In the genomic region with DNA sequence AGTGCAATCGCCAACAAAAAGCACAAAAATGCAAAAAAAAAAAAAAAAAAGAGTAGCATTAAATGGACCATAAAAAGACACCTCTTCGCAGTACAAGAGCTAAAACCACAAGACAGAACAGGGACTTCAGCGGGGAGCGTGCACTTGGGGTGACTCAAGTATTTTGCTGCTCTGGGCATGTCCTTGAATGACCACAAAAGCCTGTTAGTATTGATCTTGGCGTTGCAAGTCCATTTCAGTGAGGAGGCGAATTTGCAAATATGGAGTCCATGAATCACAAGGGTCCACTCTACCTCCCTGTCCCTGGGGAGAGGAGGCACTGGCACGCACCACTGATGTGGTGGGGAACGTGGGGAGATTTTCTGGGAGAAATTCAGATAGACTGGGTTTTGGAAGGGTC, we compare ENCODE assay signal across 1 cellular context.
TF ChIP-seq lines count a peak whose summit lies in the region.

No MANE protein-coding gene starts in this region.

TF ChIP-seq in HepG2, 621 proteins besides CTCF, POLR2A, EP300 and RAD21 (continued from another document and continues in another):
- TF ChIP-seq, protein P1, sequence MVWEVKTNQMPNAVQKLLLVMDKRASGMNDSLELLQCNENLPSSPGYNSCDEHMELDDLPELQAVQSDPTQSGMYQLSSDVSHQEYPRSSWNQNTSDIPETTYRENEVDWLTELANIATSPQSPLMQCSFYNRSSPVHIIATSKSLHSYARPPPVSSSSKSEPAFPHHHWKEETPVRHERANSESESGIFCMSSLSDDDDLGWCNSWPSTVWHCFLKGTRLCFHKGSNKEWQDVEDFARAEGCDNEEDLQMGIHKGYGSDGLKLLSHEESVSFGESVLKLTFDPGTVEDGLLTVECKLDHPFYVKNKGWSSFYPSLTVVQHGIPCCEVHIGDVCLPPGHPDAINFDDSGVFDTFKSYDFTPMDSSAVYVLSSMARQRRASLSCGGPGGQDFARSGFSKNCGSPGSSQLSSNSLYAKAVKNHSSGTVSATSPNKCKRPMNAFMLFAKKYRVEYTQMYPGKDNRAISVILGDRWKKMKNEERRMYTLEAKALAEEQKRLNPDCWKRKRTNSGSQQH (CRISPR knock-in tag; IDR thresholded peaks at IDR 0.05; ENCODE audit: low read depth), result no peak; the same call in 1 of the 2 replicates
- TF ChIP-seq, protein P2, sequence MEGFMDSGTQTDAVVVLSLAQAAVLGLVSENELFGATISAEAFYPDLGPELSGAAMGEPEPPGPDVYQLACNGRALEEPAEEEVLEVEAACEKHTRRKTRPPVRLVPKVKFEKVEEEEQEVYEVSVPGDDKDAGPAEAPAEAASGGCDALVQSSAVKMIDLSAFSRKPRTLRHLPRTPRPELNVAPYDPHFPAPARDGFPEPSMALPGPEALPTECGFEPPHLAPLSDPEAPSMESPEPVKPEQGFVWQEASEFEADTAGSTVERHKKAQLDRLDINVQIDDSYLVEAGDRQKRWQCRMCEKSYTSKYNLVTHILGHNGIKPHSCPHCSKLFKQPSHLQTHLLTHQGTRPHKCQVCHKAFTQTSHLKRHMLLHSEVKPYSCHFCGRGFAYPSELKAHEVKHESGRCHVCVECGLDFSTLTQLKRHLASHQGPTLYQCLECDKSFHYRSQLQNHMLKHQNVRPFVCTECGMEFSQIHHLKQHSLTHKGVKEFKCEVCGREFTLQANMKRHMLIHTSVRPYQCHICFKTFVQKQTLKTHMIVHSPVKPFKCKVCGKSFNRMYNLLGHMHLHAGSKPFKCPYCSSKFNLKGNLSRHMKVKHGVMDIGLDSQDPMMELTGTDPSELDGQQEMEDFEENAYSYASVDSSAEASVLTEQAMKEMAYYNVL (CRISPR knock-in tag; IDR thresholded peaks at IDR 0.05; ENCODE audit: borderline replicate concordance), result peak; percentile 57; the same call in 1 of the 2 replicates
- TF ChIP-seq ZNF335 (CRISPR knock-in tag; IDR thresholded peaks at IDR 0.05), result 0 out of 2 replicates have a peak, but pooled peaks have one; percentile 4
- peak; percentile 66; the same call in 1 of the 2 replicates for TF ChIP-seq ZNF512 (CRISPR knock-in tag; IDR thresholded peaks at IDR 0.05)
- no peak for TF ChIP-seq ZNF546 (CRISPR knock-in tag; conservative IDR thresholded peaks at IDR 0.05)
- TF ChIP-seq YY1 (IDR thresholded peaks at IDR 0.05; ENCODE audit: insufficient read depth, insufficient replicate concordance, low read depth, low read length), result peak; percentile 56
- TF ChIP-seq ZNF740 (CRISPR knock-in tag; IDR thresholded peaks at IDR 0.05), result no peak
- TF ChIP-seq FOSL2 (CRISPR knock-in tag; IDR thresholded peaks at IDR 0.05), result peak; percentile 87
- peak; percentile 78; the same call in 1 of the 2 replicates for TF ChIP-seq RXRA (CRISPR knock-in tag; IDR thresholded peaks at IDR 0.05)
- peak; percentile 11; the same call in 1 of the 2 replicates for TF ChIP-seq ZNF362 (CRISPR knock-in tag; IDR thresholded peaks at IDR 0.05; ENCODE audit: borderline replicate concordance)
- TF ChIP-seq NR2C2 (CRISPR knock-in tag; IDR thresholded peaks at IDR 0.05; ENCODE audit: borderline replicate concordance), result no peak
- TF ChIP-seq CBFB (CRISPR knock-in tag; IDR thresholded peaks at IDR 0.05), result 0 out of 2 replicates have a peak, but pooled peaks have one; percentile 27
- TF ChIP-seq BRD4 (CRISPR knock-in tag; IDR thresholded peaks at IDR 0.05), result 0 out of 2 replicates have a peak, but pooled peaks have one; percentile 47
- no peak for TF ChIP-seq ZGPAT (CRISPR knock-in tag; IDR thresholded peaks at IDR 0.05)
- no peak; the same call in 1 of the 2 replicates for TF ChIP-seq DPF2 (CRISPR knock-in tag; IDR thresholded peaks at IDR 0.05; ENCODE audit: borderline replicate concordance, low read depth)
- TF ChIP-seq ZNF639 (CRISPR knock-in tag; conservative IDR thresholded peaks at IDR 0.05), result no peak
- no peak for TF ChIP-seq NR2F6 (IDR thresholded peaks at IDR 0.05)
- peak; percentile 34; the same call in 1 of the 2 replicates for TF ChIP-seq NR2F6 (CRISPR knock-in tag; IDR thresholded peaks at IDR 0.05)
- peak; percentile 61 for TF ChIP-seq HDAC1 (CRISPR knock-in tag; IDR thresholded peaks at IDR 0.05)
- TF ChIP-seq ZNF75D (CRISPR knock-in tag; IDR thresholded peaks at IDR 0.05; ENCODE audit: borderline replicate concordance), result no peak
- TF ChIP-seq ZNF382 (CRISPR knock-in tag; IDR thresholded peaks at IDR 0.05; ENCODE audit: borderline replicate concordance), result no peak
- TF ChIP-seq, protein P3, sequence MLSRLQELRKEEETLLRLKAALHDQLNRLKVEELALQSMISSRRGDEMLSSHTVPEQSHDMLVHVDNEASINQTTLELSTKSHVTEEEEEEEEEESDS (CRISPR knock-in tag; IDR thresholded peaks at IDR 0.05; ENCODE audit: borderline replicate concordance), result no peak
- TF ChIP-seq MLX (CRISPR knock-in tag; IDR thresholded peaks at IDR 0.05), result peak; percentile 29; the same call in 1 of the 2 replicates
- TF ChIP-seq KDM5A (IDR thresholded peaks at IDR 0.05; ENCODE audit: borderline replicate concordance, low read length), result no peak
- TF ChIP-seq, protein P4, sequence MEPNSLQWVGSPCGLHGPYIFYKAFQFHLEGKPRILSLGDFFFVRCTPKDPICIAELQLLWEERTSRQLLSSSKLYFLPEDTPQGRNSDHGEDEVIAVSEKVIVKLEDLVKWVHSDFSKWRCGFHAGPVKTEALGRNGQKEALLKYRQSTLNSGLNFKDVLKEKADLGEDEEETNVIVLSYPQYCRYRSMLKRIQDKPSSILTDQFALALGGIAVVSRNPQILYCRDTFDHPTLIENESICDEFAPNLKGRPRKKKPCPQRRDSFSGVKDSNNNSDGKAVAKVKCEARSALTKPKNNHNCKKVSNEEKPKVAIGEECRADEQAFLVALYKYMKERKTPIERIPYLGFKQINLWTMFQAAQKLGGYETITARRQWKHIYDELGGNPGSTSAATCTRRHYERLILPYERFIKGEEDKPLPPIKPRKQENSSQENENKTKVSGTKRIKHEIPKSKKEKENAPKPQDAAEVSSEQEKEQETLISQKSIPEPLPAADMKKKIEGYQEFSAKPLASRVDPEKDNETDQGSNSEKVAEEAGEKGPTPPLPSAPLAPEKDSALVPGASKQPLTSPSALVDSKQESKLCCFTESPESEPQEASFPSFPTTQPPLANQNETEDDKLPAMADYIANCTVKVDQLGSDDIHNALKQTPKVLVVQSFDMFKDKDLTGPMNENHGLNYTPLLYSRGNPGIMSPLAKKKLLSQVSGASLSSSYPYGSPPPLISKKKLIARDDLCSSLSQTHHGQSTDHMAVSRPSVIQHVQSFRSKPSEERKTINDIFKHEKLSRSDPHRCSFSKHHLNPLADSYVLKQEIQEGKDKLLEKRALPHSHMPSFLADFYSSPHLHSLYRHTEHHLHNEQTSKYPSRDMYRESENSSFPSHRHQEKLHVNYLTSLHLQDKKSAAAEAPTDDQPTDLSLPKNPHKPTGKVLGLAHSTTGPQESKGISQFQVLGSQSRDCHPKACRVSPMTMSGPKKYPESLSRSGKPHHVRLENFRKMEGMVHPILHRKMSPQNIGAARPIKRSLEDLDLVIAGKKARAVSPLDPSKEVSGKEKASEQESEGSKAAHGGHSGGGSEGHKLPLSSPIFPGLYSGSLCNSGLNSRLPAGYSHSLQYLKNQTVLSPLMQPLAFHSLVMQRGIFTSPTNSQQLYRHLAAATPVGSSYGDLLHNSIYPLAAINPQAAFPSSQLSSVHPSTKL (CRISPR knock-in tag; IDR thresholded peaks at IDR 0.05), result peak; percentile 84
- TF ChIP-seq SAP130 (CRISPR knock-in tag; IDR thresholded peaks at IDR 0.05; ENCODE audit: low read depth), result peak; percentile 62
- peak; percentile 32; the same call in 1 of the 2 replicates for TF ChIP-seq KAT2B (IDR thresholded peaks at IDR 0.05; ENCODE audit: borderline replicate concordance, low read depth, low read length)
- TF ChIP-seq FOXO1 (CRISPR knock-in tag; IDR thresholded peaks at IDR 0.05), result peak; percentile 31; the same call in 1 of the 2 replicates
- TF ChIP-seq KAT7 (CRISPR knock-in tag; IDR thresholded peaks at IDR 0.05; ENCODE audit: borderline replicate concordance), result 0 out of 2 replicates have a peak, but pooled peaks have one; percentile 63
- TF ChIP-seq, protein P5, sequence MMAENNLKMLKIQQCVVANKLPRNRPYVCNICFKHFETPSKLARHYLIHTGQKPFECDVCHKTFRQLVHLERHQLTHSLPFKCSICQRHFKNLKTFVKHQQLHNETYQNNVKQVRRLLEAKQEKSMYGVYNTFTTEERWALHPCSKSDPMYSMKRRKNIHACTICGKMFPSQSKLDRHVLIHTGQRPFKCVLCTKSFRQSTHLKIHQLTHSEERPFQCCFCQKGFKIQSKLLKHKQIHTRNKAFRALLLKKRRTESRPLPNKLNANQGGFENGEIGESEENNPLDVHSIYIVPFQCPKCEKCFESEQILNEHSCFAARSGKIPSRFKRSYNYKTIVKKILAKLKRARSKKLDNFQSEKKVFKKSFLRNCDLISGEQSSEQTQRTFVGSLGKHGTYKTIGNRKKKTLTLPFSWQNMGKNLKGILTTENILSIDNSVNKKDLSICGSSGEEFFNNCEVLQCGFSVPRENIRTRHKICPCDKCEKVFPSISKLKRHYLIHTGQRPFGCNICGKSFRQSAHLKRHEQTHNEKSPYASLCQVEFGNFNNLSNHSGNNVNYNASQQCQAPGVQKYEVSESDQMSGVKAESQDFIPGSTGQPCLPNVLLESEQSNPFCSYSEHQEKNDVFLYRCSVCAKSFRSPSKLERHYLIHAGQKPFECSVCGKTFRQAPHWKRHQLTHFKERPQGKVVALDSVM (CRISPR knock-in tag; IDR thresholded peaks at IDR 0.05), result no peak
- TF ChIP-seq EED (CRISPR knock-in tag; IDR thresholded peaks at IDR 0.05), result no peak
- TF ChIP-seq NR2F2 (IDR thresholded peaks at IDR 0.05; ENCODE audit: borderline replicate concordance, low read depth), result peak; percentile 10; the same call in 1 of the 2 replicates
- no peak for TF ChIP-seq HNRNPLL (IDR thresholded peaks at IDR 0.05; ENCODE audit: low read depth, low read length, poor library complexity, severe bottlenecking)
